ENCODE assay signal across 19 cellular contexts in genomic region chr1:14300991-14301703, GRCh38.
A peak's percentile ranks its signal among the peaks of the same experiment; 100 is the strongest.
DNase-seq lines count a peak whose midpoint lies in the region; ATAC-seq, FAIRE-seq and TF ChIP-seq lines count a peak whose summit lies in the region.
"Had no signal": no experiment of that assay in that cellular context is flagged by ENCODE, and none has a peak within 500 bp of the region (broad histone marks: within the 10 kb centered on the region; RNA-seq: fewer than 3 reads in every experiment).

No MANE protein-coding gene starts in this region.

- H3K27ac Mint-ChIP-seq in activated CD4-positive, alpha-beta T cell treated with anti-CD3 and anti-CD28 coated beads, Interleukin-2, amount 10 ng/mL, durations not matched to agents 7 days and 5 days = no peak overlapping the region
- H3K27ac Mint-ChIP-seq: memory B cell, WTC11 had no signal

- no peak overlapping the region for H3K4me3 ChIP-seq in AG10803 (ENCODE audit: low read length)
- no peak overlapping the region for H3K4me3 ChIP-seq in bronchial epithelial cell (ENCODE audit: low read depth, low read length)
- H3K4me3 ChIP-seq: HAP-1, PC-9 had no signal

- POLR2A ChIA-PET in activated CD4-positive, alpha-beta T cell treated with anti-CD3 and anti-CD28 coated beads, Interleukin-2, amount 10 ng/mL, durations not matched to agents 7 days and 5 days (lab: Charles Lee) = no interaction called here

- peak; percentile 13 for FAIRE-seq in bronchial epithelial cell (lab: Jason Lieb, UNC)

- DNase-seq in AG10803 (ENCODE audit: low read depth) (peak; percentile 15), bronchial epithelial cell (ENCODE audit: low read depth) (peak; percentile 65), Right ventricle myocardium superior (peak; percentile 79), omental fat pad (ENCODE audit: low spot score) (no peak), GOT3 (lab: John Stamatoyannopoulos, UW) (no peak), GDM1 (lab: John Stamatoyannopoulos, UW) (no peak)
- DNase-seq in activated CD4-positive, alpha-beta T cell treated with anti-CD3 and anti-CD28 coated beads, Interleukin-2, amount 10 ng/mL, durations not matched to agents 7 days and 5 days = no peak
- no peak for DNase-seq in stimulated activated CD4-positive, alpha-beta T cell treated with anti-CD3 and anti-CD28 coated beads, Interleukin-4, amount 100 ng/mL, for 24 hours
- DNase-seq: aorta; EL; NCI-H2081 treated with DMSO at 0.1 percent for 48 hours; NCI-H526 treated with DMSO at 0.1 percent for 48 hours; PC-9; stimulated activated CD4-positive, alpha-beta T cell treated with anti-CD3 and anti-CD28 coated beads, Interleukin-2, amount 100 ng/mL, for 48 hours; stimulated activated CD8-positive, alpha-beta memory T cell treated with anti-CD3 and anti-CD28 coated beads, Interleukin-4, amount 100 ng/mL, for 48 hours had no signal

- TF ChIP-seq CTCF in AG10803 (conservative IDR thresholded peaks at IDR 0.05; ENCODE audit: low read length) (no peak), bronchial epithelial cell (IDR thresholded peaks at IDR 0.05; ENCODE audit: insufficient read depth, low read length, severe bottlenecking) (no peak), omental fat pad (IDR thresholded peaks at IDR 0.05) (no peak)

- H3K36me3 ChIP-seq in bronchial epithelial cell (ENCODE audit: control insufficient read depth, insufficient read depth, low read length) = no peaks in the 10 kb centered on the region
- H3K36me3 ChIP-seq: HAP-1 had no signal

- H3K4me3 Mint-ChIP-seq in activated CD4-positive, alpha-beta T cell treated with anti-CD3 and anti-CD28 coated beads, Interleukin-2, amount 10 ng/mL, durations not matched to agents 7 days and 5 days = no peak overlapping the region
- H3K4me3 Mint-ChIP-seq: memory B cell, WTC11 had no signal

- CTCF ChIA-PET in activated CD4-positive, alpha-beta T cell treated with anti-CD3 and anti-CD28 coated beads, Interleukin-2, amount 10 ng/mL, durations not matched to agents 7 days and 5 days (lab: Charles Lee) = no interaction called here

- intact Hi-C loops in Right ventricle myocardium superior (cut with DNase I) = no loop called here

- no peaks in the 10 kb centered on the region for H3K27me3 ChIP-seq in bronchial epithelial cell (ENCODE audit: control insufficient read depth, insufficient read depth, low read length)

- H3K36me3 Mint-ChIP-seq in activated CD4-positive, alpha-beta T cell treated with anti-CD3 and anti-CD28 coated beads, Interleukin-2, amount 10 ng/mL, durations not matched to agents 7 days and 5 days (ENCODE audit: low read depth) = no peaks in the 10 kb centered on the region
- H3K36me3 Mint-ChIP-seq: memory B cell, WTC11 had no signal

- H3K27me3 Mint-ChIP-seq in activated CD4-positive, alpha-beta T cell treated with anti-CD3 and anti-CD28 coated beads, Interleukin-2, amount 10 ng/mL, durations not matched to agents 7 days and 5 days = no peaks in the 10 kb centered on the region

- no peaks in the 10 kb centered on the region for H3K4me1 Mint-ChIP-seq in activated CD4-positive, alpha-beta T cell treated with anti-CD3 and anti-CD28 coated beads, Interleukin-2, amount 10 ng/mL, durations not matched to agents 7 days and 5 days
- H3K4me1 Mint-ChIP-seq: memory B cell had no signal

- ATAC-seq in Right ventricle myocardium superior (ENCODE audit: poor library complexity) (peak; percentile 67), omental fat pad (ENCODE audit: low FRiP score) (peak; percentile 57)
- ATAC-seq: sciatic nerve, WTC11 had no signal

- H3K9me3 Mint-ChIP-seq in activated CD4-positive, alpha-beta T cell treated with anti-CD3 and anti-CD28 coated beads, Interleukin-2, amount 10 ng/mL, durations not matched to agents 7 days and 5 days = no peaks in the 10 kb centered on the region
- H3K9me3 Mint-ChIP-seq: memory B cell, WTC11 had no signal

Comparison
In these comparisons a context has a peak if more than half of its experiments do, and no peak if none do; other contexts are left out.
1. DNase-seq: peak in AG10803 (single experiment), bronchial epithelial cell (single experiment) and Right ventricle myocardium superior (single experiment); none in omental fat pad (single experiment), GOT3 (single experiment), GDM1 (single experiment), activated CD4-positive, alpha-beta T cell treated with anti-CD3 and anti-CD28 coated beads, Interleukin-2, amount 10 ng/mL, durations not matched to agents 7 days and 5 days (single experiment) and stimulated activated CD4-positive, alpha-beta T cell treated with anti-CD3 and anti-CD28 coated beads, Interleukin-4, amount 100 ng/mL, for 24 hours (single experiment).